ENCODE assay signal across 26 cellular contexts in genomic region chr4:19329631-19330030, GRCh38.
DNase-seq lines count a peak whose midpoint lies in the region; TF ChIP-seq lines count a peak whose summit lies in the region.
"Had no signal": no experiment of that assay in that cellular context is flagged by ENCODE, and none has a peak within 500 bp of the region (broad histone marks: within the 10 kb centered on the region; RNA-seq: fewer than 3 reads in every experiment).

No MANE protein-coding gene starts in this region.

- in situ Hi-C loops in mammary epithelial cell (cut with MboI; ENCODE audit: low sequenced_read_pairs in 2 of 2) = no loop called here

- CTCF ChIA-PET in mammary epithelial cell (lab: Charles Lee; ENCODE audit: low non-redundant PET) = no interaction called here

- no peaks in the 10 kb centered on the region for H3K79me2 ChIP-seq in mammary epithelial cell (ENCODE audit: insufficient read depth, low read length)

- BruUV-seq in mammary epithelial cell (replicated peaks; lab: Mats Ljungman, UMichigan) = no TSS peak

- DNase-seq in mammary epithelial cell (peak; percentile 25), breast epithelium (ENCODE audit: low spot score in 2 of 2) (no peak), NCI-H69 (lab: John Stamatoyannopoulos, UW) (peak; percentile 61), fibroblast of pulmonary artery (ENCODE audit: low read depth) (peak; percentile 24), mesenteric fat pad (ENCODE audit: low spot score) (no peak), posterior cingulate gyrus (no peak), uterus (no peak), endodermal cell (no peak)
- DNase-seq: 8988T; activated CD4-positive, CD25-positive, alpha-beta regulatory T cell treated with anti-CD3 and anti-CD28 coated beads, Interleukin-2, amount 50 U/mL, for 72 hours; activated CD8-positive, alpha-beta T cell treated with anti-CD3 and anti-CD28 coated beads for 36 hours; activated gamma-delta T cell; activated T-cell treated with anti-CD3 and anti-CD28 coated beads for 4 hours; Calu3; esophagus squamous epithelium; heart left ventricle; MV-4-11; naive thymus-derived CD4-positive, alpha-beta T cell; NCI-H187; NCI-H2227 treated with DMSO at 0.1 percent for 48 hours; occipital lobe; stimulated activated CD8-positive, alpha-beta memory T cell treated with anti-CD3 and anti-CD28 coated beads, Interleukin-4, amount 100 ng/mL, for 48 hours had no signal

- H3K9ac ChIP-seq in mammary epithelial cell (ENCODE audit: insufficient read depth, low read length) = no peak overlapping the region
- H3K9ac ChIP-seq in endodermal cell (ENCODE audit: extremely low read depth, low read length, poor library complexity, severe bottlenecking) = no peak overlapping the region
- H3K9ac ChIP-seq: BLaER1 treated with 17β-estradiol and CSF1 and Interleukin-3, amounts not matched to agents 10 nM and 100 nM; KMS-11 had no signal

- H3K36me3 ChIP-seq in mammary epithelial cell (ENCODE audit: insufficient read depth, low read length) = no peaks in the 10 kb centered on the region
- no peaks in the 10 kb centered on the region for H3K36me3 ChIP-seq in breast epithelium
- H3K36me3 ChIP-seq in uterus = no peaks in the 10 kb centered on the region
- H3K36me3 ChIP-seq in endodermal cell (ENCODE audit: control insufficient read depth, insufficient read depth, low read length) = no peaks in the 10 kb centered on the region
- H3K36me3 ChIP-seq: BLaER1 treated with 17β-estradiol and CSF1 and Interleukin-3, amounts not matched to agents 10 nM and 100 nM; esophagus squamous epithelium; heart left ventricle; SJCRH30 had no signal

- no peaks in the 10 kb centered on the region for H3K9me3 ChIP-seq in mammary epithelial cell (replicated peaks; ENCODE audit: insufficient read depth, low read length)
- H3K9me3 ChIP-seq in breast epithelium = no peaks in the 10 kb centered on the region
- no peaks in the 10 kb centered on the region for H3K9me3 ChIP-seq in uterus
- H3K9me3 ChIP-seq in endodermal cell (ENCODE audit: control insufficient read depth, low read length) = no peaks in the 10 kb centered on the region
- H3K9me3 ChIP-seq: BLaER1 treated with 17β-estradiol and CSF1 and Interleukin-3, amounts not matched to agents 10 nM and 100 nM; esophagus squamous epithelium; SJCRH30 had no signal

- H3K4me1 ChIP-seq in mammary epithelial cell (ENCODE audit: insufficient read depth, low read length) (peaks cover 9% of the 10 kb centered on the region), breast epithelium (no peaks in the 10 kb centered on the region), uterus (no peaks in the 10 kb centered on the region), endodermal cell (ENCODE audit: control insufficient read depth, insufficient read depth, low read length) (no peaks in the 10 kb centered on the region)
- H3K4me1 ChIP-seq: BLaER1 treated with 17β-estradiol and CSF1 and Interleukin-3, amounts not matched to agents 10 nM and 100 nM; esophagus squamous epithelium; heart left ventricle; SJCRH30 had no signal

- intact Hi-C loops in mammary epithelial cell (cut with micrococcal nuclease) (no loop called here), breast epithelium (cut with DNase I; ENCODE audit: low total_unique reads) (no loop called here), posterior cingulate gyrus (cut with DNase I) (no loop called here), uterus (cut with DNase I; ENCODE audit: low total_unique reads) (no loop called here)

- H3K27me3 ChIP-seq in mammary epithelial cell (ENCODE audit: insufficient read depth, low read length) (no peaks in the 10 kb centered on the region), breast epithelium (no peaks in the 10 kb centered on the region), uterus (no peaks in the 10 kb centered on the region), endodermal cell (ENCODE audit: control insufficient read depth, insufficient read depth, low read length, poor library complexity, severe bottlenecking) (no peaks in the 10 kb centered on the region)
- H3K27me3 ChIP-seq: BLaER1 treated with 17β-estradiol and CSF1 and Interleukin-3, amounts not matched to agents 10 nM and 100 nM; esophagus squamous epithelium; heart left ventricle; SJCRH30 had no signal

- H3K9me3 Mint-ChIP-seq in endodermal cell = peaks cover 4% of the 10 kb centered on the region

- no peak overlapping the region for H2AFZ ChIP-seq in mammary epithelial cell (ENCODE audit: low read depth, low read length)

- no peaks in the 10 kb centered on the region for H4K20me1 ChIP-seq in mammary epithelial cell (ENCODE audit: insufficient read depth, low read length)
- H4K20me1 ChIP-seq: BLaER1 treated with 17β-estradiol and CSF1 and Interleukin-3, amounts not matched to agents 10 nM and 100 nM had no signal

- dilution Hi-C loops in mammary epithelial cell (cut with HindIII; ENCODE audit: low sequenced_read_pairs) = no loop called here

- H3K4me3 ChIP-seq in mammary epithelial cell (replicated peaks in 1 of 3; ENCODE audit: insufficient read depth in 1 of 3, low read depth in 2 of 3, low read length in 3 of 3) (no peak overlapping the region), breast epithelium (no peak overlapping the region), fibroblast of pulmonary artery (replicated peaks; ENCODE audit: low read depth, low read length) (no peak overlapping the region), uterus (no peak overlapping the region), endodermal cell (ENCODE audit: low read length) (no peak overlapping the region)
- H3K4me3 ChIP-seq: BLaER1 treated with 17β-estradiol and CSF1 and Interleukin-3, amounts not matched to agents 10 nM and 100 nM; coronary artery; esophagus squamous epithelium; heart left ventricle; SJCRH30 had no signal

- no peak overlapping the region for H3K27ac Mint-ChIP-seq in endodermal cell
- H3K27ac Mint-ChIP-seq: activated CD8-positive, alpha-beta T cell treated with anti-CD3 and anti-CD28 coated beads for 36 hours; naive thymus-derived CD4-positive, alpha-beta T cell had no signal

- H3K36me3 Mint-ChIP-seq in endodermal cell (ENCODE audit: low read depth) = no peaks in the 10 kb centered on the region
- H3K36me3 Mint-ChIP-seq: naive thymus-derived CD4-positive, alpha-beta T cell had no signal

- H3K4me3 Mint-ChIP-seq in endodermal cell = no peak overlapping the region
- H3K4me3 Mint-ChIP-seq: activated CD8-positive, alpha-beta T cell treated with anti-CD3 and anti-CD28 coated beads for 36 hours; naive thymus-derived CD4-positive, alpha-beta T cell had no signal

- TF ChIP-seq POLR2A in breast epithelium (IDR thresholded peaks at IDR 0.05) (no peak), uterus (IDR thresholded peaks at IDR 0.05) (no peak)

- no peaks in the 10 kb centered on the region for H3K27me3 Mint-ChIP-seq in endodermal cell (ENCODE audit: insufficient read depth)
- H3K27me3 Mint-ChIP-seq: activated CD8-positive, alpha-beta T cell treated with anti-CD3 and anti-CD28 coated beads for 36 hours; naive thymus-derived CD4-positive, alpha-beta T cell had no signal

- no peak overlapping the region for H3K4me2 ChIP-seq in mammary epithelial cell (ENCODE audit: insufficient read depth, low read depth, low read length)
- H3K4me2 ChIP-seq: BLaER1 treated with 17β-estradiol and CSF1 and Interleukin-3, amounts not matched to agents 10 nM and 100 nM; KMS-11 had no signal

- WGBS in mammary epithelial cell (ENCODE audit: low coverage, missing lambda C conversion rate) = 89% methylated on average over 1 of the region's 1 CpG
- WGBS in endodermal cell (ENCODE audit: insufficient coverage in 1 of 2, insufficient read length in 1 of 2), 2 experiments = 90% methylated on average over 1 of the region's 1 CpG; no CpG with 5 or more reads in 1 of the 2 experiments

- H3K27ac ChIP-seq in mammary epithelial cell (ENCODE audit: insufficient read depth, low read depth, low read length) = no peak overlapping the region
- no peak overlapping the region for H3K27ac ChIP-seq in breast epithelium
- H3K27ac ChIP-seq in uterus = no peak overlapping the region
- no peak overlapping the region for H3K27ac ChIP-seq in endodermal cell (ENCODE audit: low read depth, low read length)
- H3K27ac ChIP-seq: BLaER1 treated with 17β-estradiol and CSF1 and Interleukin-3, amounts not matched to agents 10 nM and 100 nM; coronary artery; esophagus squamous epithelium; heart left ventricle; KMS-11; SJCRH30 had no signal

- TF ChIP-seq CTCF in mammary epithelial cell (conservative IDR thresholded peaks at IDR 0.05 in 1 of 2, IDR thresholded peaks at IDR 0.05 in 1 of 2; ENCODE audit: extremely low read depth in 1 of 2, insufficient read depth in 1 of 2, low read depth in 1 of 2, low read length in 2 of 2) = no peak
- TF ChIP-seq CTCF in breast epithelium (IDR thresholded peaks at IDR 0.05) = no peak
- TF ChIP-seq CTCF in fibroblast of pulmonary artery (IDR thresholded peaks at IDR 0.05; ENCODE audit: low read length, missing control alignments) = no peak
- TF ChIP-seq CTCF in uterus (IDR thresholded peaks at IDR 0.05) = no peak
- TF ChIP-seq CTCF in endodermal cell (conservative IDR thresholded peaks at IDR 0.05) = no peak

- peaks cover 5% of the 10 kb centered on the region for H3K4me1 Mint-ChIP-seq in endodermal cell
- H3K4me1 Mint-ChIP-seq: naive thymus-derived CD4-positive, alpha-beta T cell had no signal

Comparison
In these comparisons a context has a peak if more than half of its experiments do, and no peak if none do; other contexts are left out.
1. DNase-seq: peak in mammary epithelial cell (single experiment), NCI-H69 (single experiment) and fibroblast of pulmonary artery (single experiment); none in breast epithelium (0 of 2), mesenteric fat pad (single experiment), posterior cingulate gyrus (0 of 10), uterus (0 of 2) and endodermal cell (single experiment).